2 cellular contexts compared by ENCODE assay signal in genomic region chr2:235745597-235745996, GRCh38.
TF ChIP-seq lines count a peak whose summit lies in the region.

No MANE protein-coding gene starts in this region.

TF ChIP-seq in HepG2, 621 proteins besides CTCF, POLR2A, EP300 and RAD21 (continued from another document):
- TF ChIP-seq, protein P1, sequence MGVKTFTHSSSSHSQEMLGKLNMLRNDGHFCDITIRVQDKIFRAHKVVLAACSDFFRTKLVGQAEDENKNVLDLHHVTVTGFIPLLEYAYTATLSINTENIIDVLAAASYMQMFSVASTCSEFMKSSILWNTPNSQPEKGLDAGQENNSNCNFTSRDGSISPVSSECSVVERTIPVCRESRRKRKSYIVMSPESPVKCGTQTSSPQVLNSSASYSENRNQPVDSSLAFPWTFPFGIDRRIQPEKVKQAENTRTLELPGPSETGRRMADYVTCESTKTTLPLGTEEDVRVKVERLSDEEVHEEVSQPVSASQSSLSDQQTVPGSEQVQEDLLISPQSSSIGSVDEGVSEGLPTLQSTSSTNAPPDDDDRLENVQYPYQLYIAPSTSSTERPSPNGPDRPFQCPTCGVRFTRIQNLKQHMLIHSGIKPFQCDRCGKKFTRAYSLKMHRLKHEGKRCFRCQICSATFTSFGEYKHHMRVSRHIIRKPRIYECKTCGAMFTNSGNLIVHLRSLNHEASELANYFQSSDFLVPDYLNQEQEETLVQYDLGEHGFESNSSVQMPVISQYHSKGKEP (CRISPR knock-in tag; IDR thresholded peaks at IDR 0.05) = no peak
- TF ChIP-seq ZNF275 (CRISPR knock-in tag; IDR thresholded peaks at IDR 0.05; ENCODE audit: borderline replicate concordance) (no peak), ZNF101 (CRISPR knock-in tag; IDR thresholded peaks at IDR 0.05; ENCODE audit: borderline replicate concordance, low read depth) (no peak), TEAD3 (CRISPR knock-in tag; optimal IDR thresholded peaks at IDR 0.05; ENCODE audit: borderline replicate concordance) (peak; percentile 14)
TF ChIP-seq in HepG2: peak in this region for 1.

TF ChIP-seq in WTC11, 78 proteins besides CTCF, POLR2A, EP300 and RAD21 (continued from another document):
- no peak for TF ChIP-seq ATF2 (CRISPR knock-in tag; IDR thresholded peaks at IDR 0.05; ENCODE audit: borderline replicate concordance, low read depth)
- TF ChIP-seq, protein P2, sequence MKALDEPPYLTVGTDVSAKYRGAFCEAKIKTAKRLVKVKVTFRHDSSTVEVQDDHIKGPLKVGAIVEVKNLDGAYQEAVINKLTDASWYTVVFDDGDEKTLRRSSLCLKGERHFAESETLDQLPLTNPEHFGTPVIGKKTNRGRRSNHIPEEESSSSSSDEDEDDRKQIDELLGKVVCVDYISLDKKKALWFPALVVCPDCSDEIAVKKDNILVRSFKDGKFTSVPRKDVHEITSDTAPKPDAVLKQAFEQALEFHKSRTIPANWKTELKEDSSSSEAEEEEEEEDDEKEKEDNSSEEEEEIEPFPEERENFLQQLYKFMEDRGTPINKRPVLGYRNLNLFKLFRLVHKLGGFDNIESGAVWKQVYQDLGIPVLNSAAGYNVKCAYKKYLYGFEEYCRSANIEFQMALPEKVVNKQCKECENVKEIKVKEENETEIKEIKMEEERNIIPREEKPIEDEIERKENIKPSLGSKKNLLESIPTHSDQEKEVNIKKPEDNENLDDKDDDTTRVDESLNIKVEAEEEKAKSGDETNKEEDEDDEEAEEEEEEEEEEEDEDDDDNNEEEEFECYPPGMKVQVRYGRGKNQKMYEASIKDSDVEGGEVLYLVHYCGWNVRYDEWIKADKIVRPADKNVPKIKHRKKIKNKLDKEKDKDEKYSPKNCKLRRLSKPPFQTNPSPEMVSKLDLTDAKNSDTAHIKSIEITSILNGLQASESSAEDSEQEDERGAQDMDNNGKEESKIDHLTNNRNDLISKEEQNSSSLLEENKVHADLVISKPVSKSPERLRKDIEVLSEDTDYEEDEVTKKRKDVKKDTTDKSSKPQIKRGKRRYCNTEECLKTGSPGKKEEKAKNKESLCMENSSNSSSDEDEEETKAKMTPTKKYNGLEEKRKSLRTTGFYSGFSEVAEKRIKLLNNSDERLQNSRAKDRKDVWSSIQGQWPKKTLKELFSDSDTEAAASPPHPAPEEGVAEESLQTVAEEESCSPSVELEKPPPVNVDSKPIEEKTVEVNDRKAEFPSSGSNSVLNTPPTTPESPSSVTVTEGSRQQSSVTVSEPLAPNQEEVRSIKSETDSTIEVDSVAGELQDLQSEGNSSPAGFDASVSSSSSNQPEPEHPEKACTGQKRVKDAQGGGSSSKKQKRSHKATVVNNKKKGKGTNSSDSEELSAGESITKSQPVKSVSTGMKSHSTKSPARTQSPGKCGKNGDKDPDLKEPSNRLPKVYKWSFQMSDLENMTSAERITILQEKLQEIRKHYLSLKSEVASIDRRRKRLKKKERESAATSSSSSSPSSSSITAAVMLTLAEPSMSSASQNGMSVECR (CRISPR knock-in tag; IDR thresholded peaks at IDR 0.05; ENCODE audit: borderline replicate concordance) = no peak
- TF ChIP-seq ZNF281 (CRISPR knock-in tag; IDR thresholded peaks at IDR 0.05) = no peak
